In genomic region chr21:14862794-14863720, GRCh38 we compare ENCODE assay signal across 8 cellular contexts.
DNase-seq lines count a peak whose midpoint lies in the region; ATAC-seq, FAIRE-seq and TF ChIP-seq lines count a peak whose summit lies in the region.

No MANE protein-coding gene starts in this region.

- no peak overlapping the region for H3K4me2 ChIP-seq in GM12878 (ENCODE audit: control insufficient read depth, insufficient read depth)

- peak overlapping the region in 1 of 2 donors; percentile 4 for H3K4me3 Mint-ChIP-seq in CD14-positive monocyte

- no peak overlapping the region for H3K9ac ChIP-seq in GM12878 (ENCODE audit: control insufficient read depth, insufficient read depth, low read length)

- H4K20me1 ChIP-seq in GM12878 (ENCODE audit: control insufficient read depth, insufficient read depth), result no peaks in the 10 kb centered on the region

- no peak for TF ChIP-seq POLR2A in GM12878 (IDR thresholded peaks at IDR 0.05; ENCODE audit: low read depth, low read length)

- H2AFZ ChIP-seq in GM12878 (ENCODE audit: control insufficient read depth, low read depth, low read length), result peak overlapping the region; percentile 60

- intact Hi-C loops in CD14-positive monocyte (cut with micrococcal nuclease), result loop anchor here (5.0 to 10.0 kb wide), 3 partner anchors 202 to 359 kb away; partner anchors contain the start of gene NRIP1 (in 1 of the 2)
- intact Hi-C loops in GM12878 (cut with micrococcal nuclease; ENCODE audit: unreplicated experiment), result loop anchor here (5.0 to 10.0 kb wide), 8 partner anchors 36 to 729 kb away; no protein-coding TSS in a partner anchor

- H3K27ac ChIP-seq in GM12878 (ENCODE audit: control insufficient read depth, insufficient read depth), result peak overlapping the region; percentile 13

- peaks cover 0 to 11% (median 3%) of the 10 kb centered on the region in 7 donors for H3K9me3 Mint-ChIP-seq in CD14-positive monocyte

- SMC1A ChIA-PET in GM12878 (lab: Charles Lee; ENCODE audit: uncharacterized antibody, unreplicated experiment), result interaction anchor here (0.6 to 2.4 kb wide), 18 partner anchors 11 to 726 kb away, joined by 3 to 36 read pairs (median 4); no protein-coding TSS in a partner anchor

- no peaks in the 10 kb centered on the region for H3K27me3 ChIP-seq in GM12878 (replicated peaks in 1 of 2; ENCODE audit: control insufficient read depth in 2 of 2, insufficient read depth in 2 of 2, low read length in 1 of 2)

- CTCF ChIA-PET in GM12878 (lab: Yijun Ruan, JAX), result interaction anchor here (0.5 to 3.2 kb wide), 27 partner anchors 13 to 690 kb away, joined by 3 to 66 read pairs (median 5); no protein-coding TSS in a partner anchor

- no peaks in the 10 kb centered on the region for H3K79me2 ChIP-seq in GM12878 (ENCODE audit: control insufficient read depth, insufficient read depth, low read length)

- peaks cover 6% of the 10 kb centered on the region; the same call in 2 of the 3 replicates for H3K9me3 ChIP-seq in GM12878 (replicated peaks; ENCODE audit: control insufficient read depth, insufficient read depth, low read length)

- TF ChIP-seq RAD21 in GM12878 (IDR thresholded peaks at IDR 0.05; ENCODE audit: insufficient read depth, low read depth, low read length), result peak; percentile 51

- no peak for DNase-seq in CD14-positive monocyte (ENCODE audit: low spot score)
- DNase-seq in Jurkat, Clone E6-1 (ENCODE audit: low read depth, low spot score), result peak; percentile 8
- no peak for DNase-seq in GM12878 (ENCODE audit: low read depth, low spot score)
- DNase-seq in midbrain (lab: John Stamatoyannopoulos, UW), result peak; percentile 27
- DNase-seq in NK-92 (lab: John Stamatoyannopoulos, UW; ENCODE audit: unreplicated experiment), result no peak

- no peak overlapping the region for H3K4me3 ChIP-seq in Jurkat, Clone E6-1 (ENCODE audit: low read length)
- no peak overlapping the region for H3K4me3 ChIP-seq in GM12878

- FAIRE-seq in GM12878 (lab: Jason Lieb, UNC), result no peak

- H3K27ac Mint-ChIP-seq in CD14-positive monocyte, result peak overlapping the region; percentile 46 to 94 (median 78)

- in situ Hi-C loops in GM12878 (cut with MboI), result loop anchor here (25.0 kb wide), 2 partner anchors 624 to 874 kb away; partner anchors contain the start of gene USP25

- 20% methylated on average over 5 of the region's 5 CpGs for WGBS in GM12878 (ENCODE audit: insufficient coverage, insufficient replicate concordance, low lambda C conversion rate, missing lambda C conversion rate)

- RAD21 ChIA-PET in GM12878 (lab: Charles Lee; ENCODE audit: unreplicated experiment), result interaction anchor here (0.6 to 2.1 kb wide), 14 partner anchors 11 to 1122 kb away, joined by 3 to 22 read pairs (median 4); partner anchors contain the start of gene NRIP1

- TF ChIP-seq CTCF in CD14-positive monocyte (IDR thresholded peaks at IDR 0.05), result peak; percentile 67
- peak; percentile 32 to 47 (median 35); a peak in 4 of 6 replicates for TF ChIP-seq CTCF in GM12878 (IDR thresholded peaks at IDR 0.05 in 2 of 3, conservative IDR thresholded peaks at IDR 0.05 in 1 of 3; ENCODE audit: control insufficient read depth in 2 of 3, extremely low read depth in 1 of 3, insufficient read depth in 1 of 3, low read depth in 3 of 3, low read length in 3 of 3)

- H3K4me1 Mint-ChIP-seq in CD14-positive monocyte, result peaks cover 60% of the 10 kb centered on the region

- no peaks in the 10 kb centered on the region for H3K36me3 ChIP-seq in GM12878 (ENCODE audit: control insufficient read depth in 2 of 2, insufficient read depth in 2 of 2, low read length in 1 of 2)

- ATAC-seq in GM12878 (no peak), GM19467 (IDR thresholded peaks at IDR 0.05; ENCODE audit: unreplicated experiment) (no peak), GM18867 (IDR thresholded peaks at IDR 0.05; ENCODE audit: unreplicated experiment) (no peak), GM21367 (IDR thresholded peaks at IDR 0.05; ENCODE audit: unreplicated experiment) (no peak)

- no TSS peak for BruUV-seq in GM12878 (replicated peaks; lab: Mats Ljungman, UMichigan)

- POLR2A ChIA-PET in GM12878 (lab: Charles Lee), result no interaction called here

- TF ChIP-seq EP300 in GM12878 (IDR thresholded peaks at IDR 0.05; ENCODE audit: borderline replicate concordance in 1 of 2, control insufficient read depth in 1 of 2, low read depth in 2 of 2, low read length in 2 of 2), result no peak

- peaks cover 0 to 9% of the 10 kb centered on the region in 2 donors for H3K36me3 Mint-ChIP-seq in CD14-positive monocyte

- H3K27me3 Mint-ChIP-seq in CD14-positive monocyte (ENCODE audit: low read depth in 3 of 3), result no peaks in the 10 kb centered on the region

- peaks cover 4% of the 10 kb centered on the region for H3K4me1 ChIP-seq in GM12878 (ENCODE audit: control insufficient read depth, insufficient read depth, low read length)

TF ChIP-seq in GM12878, 131 proteins besides CTCF, POLR2A, EP300 and RAD21:
- peak; percentile 67 for TF ChIP-seq ZNF384 (IDR thresholded peaks at IDR 0.05; ENCODE audit: borderline replicate concordance, low read depth, low read length)
- no peak for TF ChIP-seq CBX3 (IDR thresholded peaks at IDR 0.05; ENCODE audit: borderline replicate concordance, low read depth)
- no peak for TF ChIP-seq ATF2 (IDR thresholded peaks at IDR 0.05; ENCODE audit: low read length)
- no peak for TF ChIP-seq SREBF2 (IDR thresholded peaks at IDR 0.05; ENCODE audit: low read length)
- TF ChIP-seq SMC3 (IDR thresholded peaks at IDR 0.05; ENCODE audit: borderline replicate concordance, low read length), result peak; percentile 60; the same call in 1 of the 2 replicates
- no peak for TF ChIP-seq KAT2A (conservative IDR thresholded peaks at IDR 0.05; ENCODE audit: control insufficient read depth, low read depth, low read length)
- no peak for TF ChIP-seq IRF4 (IDR thresholded peaks at IDR 0.05; ENCODE audit: low read depth, low read length)
- no peak for TF ChIP-seq BRCA1 (IDR thresholded peaks at IDR 0.05; ENCODE audit: low read depth, low read length)
- TF ChIP-seq, protein P1, sequence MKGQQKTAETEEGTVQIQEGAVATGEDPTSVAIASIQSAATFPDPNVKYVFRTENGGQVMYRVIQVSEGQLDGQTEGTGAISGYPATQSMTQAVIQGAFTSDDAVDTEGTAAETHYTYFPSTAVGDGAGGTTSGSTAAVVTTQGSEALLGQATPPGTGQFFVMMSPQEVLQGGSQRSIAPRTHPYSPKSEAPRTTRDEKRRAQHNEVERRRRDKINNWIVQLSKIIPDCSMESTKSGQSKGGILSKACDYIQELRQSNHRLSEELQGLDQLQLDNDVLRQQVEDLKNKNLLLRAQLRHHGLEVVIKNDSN (IDR thresholded peaks at IDR 0.05; ENCODE audit: borderline replicate concordance, extremely low read length, insufficient read depth, low read depth, low read length), result no peak
- TF ChIP-seq, protein P2, sequence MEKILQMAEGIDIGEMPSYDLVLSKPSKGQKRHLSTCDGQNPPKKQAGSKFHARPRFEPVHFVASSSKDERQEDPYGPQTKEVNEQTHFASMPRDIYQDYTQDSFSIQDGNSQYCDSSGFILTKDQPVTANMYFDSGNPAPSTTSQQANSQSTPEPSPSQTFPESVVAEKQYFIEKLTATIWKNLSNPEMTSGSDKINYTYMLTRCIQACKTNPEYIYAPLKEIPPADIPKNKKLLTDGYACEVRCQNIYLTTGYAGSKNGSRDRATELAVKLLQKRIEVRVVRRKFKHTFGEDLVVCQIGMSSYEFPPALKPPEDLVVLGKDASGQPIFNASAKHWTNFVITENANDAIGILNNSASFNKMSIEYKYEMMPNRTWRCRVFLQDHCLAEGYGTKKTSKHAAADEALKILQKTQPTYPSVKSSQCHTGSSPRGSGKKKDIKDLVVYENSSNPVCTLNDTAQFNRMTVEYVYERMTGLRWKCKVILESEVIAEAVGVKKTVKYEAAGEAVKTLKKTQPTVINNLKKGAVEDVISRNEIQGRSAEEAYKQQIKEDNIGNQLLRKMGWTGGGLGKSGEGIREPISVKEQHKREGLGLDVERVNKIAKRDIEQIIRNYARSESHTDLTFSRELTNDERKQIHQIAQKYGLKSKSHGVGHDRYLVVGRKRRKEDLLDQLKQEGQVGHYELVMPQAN (conservative IDR thresholded peaks at IDR 0.05), result no peak
- TF ChIP-seq DPF2 (IDR thresholded peaks at IDR 0.05), result no peak
- no peak for TF ChIP-seq ZZZ3 (IDR thresholded peaks at IDR 0.05; ENCODE audit: control insufficient read depth, insufficient read length, low read depth)
- no peak for TF ChIP-seq SKIL (IDR thresholded peaks at IDR 0.05; ENCODE audit: low read depth, poor library complexity, severe bottlenecking)
- TF ChIP-seq TARDBP (IDR thresholded peaks at IDR 0.05; ENCODE audit: borderline replicate concordance), result no peak

Comparison
In these comparisons a context has a peak if more than half of its experiments do, and no peak if none do; other contexts are left out.
1. DNase-seq: peak in Jurkat, Clone E6-1 (single experiment) and midbrain (single experiment); none in CD14-positive monocyte (single experiment), GM12878 (single experiment) and NK-92 (single experiment).